Comparison of ENCODE assay signal across 12 cellular contexts in the genomic region with DNA sequence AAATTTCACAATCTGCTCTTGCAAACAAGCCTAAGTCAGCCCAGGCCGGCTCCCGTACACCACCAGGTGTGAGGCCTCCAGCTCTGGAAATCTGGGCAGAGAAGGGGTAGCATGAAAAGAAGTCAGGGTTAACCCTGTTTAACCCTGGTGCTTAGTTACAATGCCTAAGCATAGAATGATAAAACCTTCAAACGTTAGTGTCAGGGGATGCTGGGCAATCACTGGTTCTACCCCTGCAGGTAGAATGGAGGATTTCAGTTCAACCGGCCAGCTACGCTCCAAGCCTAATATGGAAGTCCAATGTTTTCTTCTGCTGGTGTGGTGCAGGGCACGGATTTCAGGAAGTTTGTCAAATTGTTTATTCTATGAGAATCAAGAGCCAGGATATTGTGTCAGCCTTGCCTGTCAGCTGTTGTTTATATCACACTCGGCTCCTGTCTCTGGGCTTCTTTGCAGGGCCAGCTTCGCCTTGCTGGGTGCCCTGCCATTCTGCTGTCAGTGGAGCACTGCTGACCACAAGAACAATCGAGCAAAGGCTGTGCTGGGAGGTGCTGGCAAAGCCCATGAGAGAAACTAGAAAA. TPM values are rescaled to one million over a fixed set of nuclear protein-coding genes. Genes with fewer than 3 reads are reported as not detected.
DNase-seq lines count a peak whose midpoint lies in the region; ATAC-seq and TF ChIP-seq lines count a peak whose summit lies in the region.
"Had no signal": no experiment of that assay in that cellular context is flagged by ENCODE, and none has a peak within 500 bp of the region (broad histone marks: within the 10 kb centered on the region; RNA-seq: fewer than 3 reads in every experiment).

No MANE protein-coding gene starts in this region.

- peaks cover 16% of the 10 kb centered on the region for H3K4me1 Mint-ChIP-seq in endodermal cell
- H3K4me1 Mint-ChIP-seq: activated CD4-positive, alpha-beta T cell treated with anti-CD3 and anti-CD28 coated beads, Interleukin-2, amount 10 ng/mL, durations not matched to agents 7 days and 5 days; activated naive CD4-positive, alpha-beta T cell treated with anti-CD3 and anti-CD28 coated beads, Interleukin-2, amount 50 U/mL, for 24 hours; stimulated activated effector memory CD8-positive, alpha-beta T cell treated with anti-CD3 and anti-CD28 coated beads, Interleukin-12 subunit alpha, Interleukin-12 subunit beta, amount 100 ng/mL, for 72 hours had no signal

- no peak overlapping the region for H3K4me3 Mint-ChIP-seq in endodermal cell
- H3K4me3 Mint-ChIP-seq: activated CD4-positive, alpha-beta T cell treated with anti-CD3 and anti-CD28 coated beads, Interleukin-2, amount 10 ng/mL, durations not matched to agents 7 days and 5 days; activated naive CD4-positive, alpha-beta T cell treated with anti-CD3 and anti-CD28 coated beads, Interleukin-2, amount 50 U/mL, for 24 hours; stimulated activated effector memory CD8-positive, alpha-beta T cell treated with anti-CD3 and anti-CD28 coated beads, Interleukin-12 subunit alpha, Interleukin-12 subunit beta, amount 100 ng/mL, for 72 hours had no signal

- peaks cover 6% of the 10 kb centered on the region for H3K4me1 ChIP-seq in endodermal cell (ENCODE audit: control insufficient read depth, insufficient read depth, low read length)
- H3K4me1 ChIP-seq in upper lobe of right lung: peaks cover 41% of the 10 kb centered on the region

- no peaks in the 10 kb centered on the region for H3K9me3 ChIP-seq in endodermal cell (ENCODE audit: control insufficient read depth, low read length)
- H3K9me3 ChIP-seq in upper lobe of right lung: no peaks in the 10 kb centered on the region

- peak; percentile 18 for DNase-seq in NCI-H748 treated with DMSO at 0.1 percent for 48 hours (lab: John Stamatoyannopoulos, UW)
- no peak for DNase-seq in endodermal cell
- peak; percentile 92 to 97 for DNase-seq in lung microvascular endothelial cell (ENCODE audit: low read depth in 2 of 2)
- peak; percentile 64 for DNase-seq in upper lobe of right lung
- no peak for DNase-seq in lower leg skin (ENCODE audit: low spot score in 2 of 2)
- no peak for DNase-seq in SW 1271 (lab: John Stamatoyannopoulos, UW)
- DNase-seq: activated CD4-positive, alpha-beta T cell treated with anti-CD3 and anti-CD28 coated beads, Interleukin-2, amount 10 ng/mL, durations not matched to agents 7 days and 5 days; mammary epithelial cell; NCI-H1436 had no signal

- TF ChIP-seq POLR2A in lower leg skin (IDR thresholded peaks at IDR 0.05): no peak

- no peak overlapping the region for H3K4me3 ChIP-seq in endodermal cell (ENCODE audit: low read length)
- no peak overlapping the region for H3K4me3 ChIP-seq in upper lobe of right lung
- no peak overlapping the region for H3K4me3 ChIP-seq in lower leg skin (ENCODE audit: low read depth, poor library complexity, severe bottlenecking)

- H3K36me3 ChIP-seq in endodermal cell (ENCODE audit: control insufficient read depth, insufficient read depth, low read length): no peaks in the 10 kb centered on the region
- no peaks in the 10 kb centered on the region for H3K36me3 ChIP-seq in upper lobe of right lung

- peaks cover 7% of the 10 kb centered on the region for H3K27me3 Mint-ChIP-seq in endodermal cell (ENCODE audit: insufficient read depth)
- H3K27me3 Mint-ChIP-seq: activated naive CD4-positive, alpha-beta T cell treated with anti-CD3 and anti-CD28 coated beads, Interleukin-2, amount 50 U/mL, for 24 hours had no signal

- H3K9me3 Mint-ChIP-seq in endodermal cell: no peaks in the 10 kb centered on the region
- H3K9me3 Mint-ChIP-seq: activated CD4-positive, alpha-beta T cell treated with anti-CD3 and anti-CD28 coated beads, Interleukin-2, amount 10 ng/mL, durations not matched to agents 7 days and 5 days; activated naive CD4-positive, alpha-beta T cell treated with anti-CD3 and anti-CD28 coated beads, Interleukin-2, amount 50 U/mL, for 24 hours; stimulated activated effector memory CD8-positive, alpha-beta T cell treated with anti-CD3 and anti-CD28 coated beads, Interleukin-12 subunit alpha, Interleukin-12 subunit beta, amount 100 ng/mL, for 72 hours had no signal

- H3K27me3 ChIP-seq in endodermal cell (ENCODE audit: control insufficient read depth, insufficient read depth, low read length, poor library complexity, severe bottlenecking) (no peaks in the 10 kb centered on the region), upper lobe of right lung (no peaks in the 10 kb centered on the region)

- H3K36me3 Mint-ChIP-seq in endodermal cell (ENCODE audit: low read depth): no peaks in the 10 kb centered on the region
- H3K36me3 Mint-ChIP-seq: activated naive CD4-positive, alpha-beta T cell treated with anti-CD3 and anti-CD28 coated beads, Interleukin-2, amount 50 U/mL, for 24 hours; stimulated activated effector memory CD8-positive, alpha-beta T cell treated with anti-CD3 and anti-CD28 coated beads, Interleukin-12 subunit alpha, Interleukin-12 subunit beta, amount 100 ng/mL, for 72 hours had no signal

- H3K27ac Mint-ChIP-seq in endodermal cell: no peak overlapping the region
- H3K27ac Mint-ChIP-seq: activated CD4-positive, alpha-beta T cell treated with anti-CD3 and anti-CD28 coated beads, Interleukin-2, amount 10 ng/mL, durations not matched to agents 7 days and 5 days; activated naive CD4-positive, alpha-beta T cell treated with anti-CD3 and anti-CD28 coated beads, Interleukin-2, amount 50 U/mL, for 24 hours; stimulated activated effector memory CD8-positive, alpha-beta T cell treated with anti-CD3 and anti-CD28 coated beads, Interleukin-12 subunit alpha, Interleukin-12 subunit beta, amount 100 ng/mL, for 72 hours had no signal

- H3K27ac ChIP-seq in endodermal cell (ENCODE audit: low read depth, low read length) (no peak overlapping the region), upper lobe of right lung (peak overlapping the region; percentile 71)

- intact Hi-C loops in upper lobe of right lung (cut with DNase I): no loop called here
- intact Hi-C loops in lower leg skin (cut with DNase I; ENCODE audit: low total_unique reads): no loop called here

- WGBS in endodermal cell (ENCODE audit: insufficient coverage in 1 of 2, insufficient read length in 1 of 2), 2 experiments: 88% methylated on average over 7 to 9 of the region's 9 CpGs
- 54 to 62% methylated on average over 9 of the region's 9 CpGs for WGBS in lower leg skin, 2 donors

- peak; percentile 84 for ATAC-seq in upper lobe of right lung
- no peak for ATAC-seq in GM19395 (IDR thresholded peaks at IDR 0.05; ENCODE audit: unreplicated experiment)
- ATAC-seq: stimulated activated effector memory CD8-positive, alpha-beta T cell treated with anti-CD3 and anti-CD28 coated beads, Interleukin-12 subunit alpha, Interleukin-12 subunit beta, amount 100 ng/mL, for 72 hours had no signal

- peak; percentile 66 for TF ChIP-seq CTCF in endodermal cell (conservative IDR thresholded peaks at IDR 0.05)
- TF ChIP-seq CTCF in upper lobe of right lung (IDR thresholded peaks at IDR 0.05): peak; percentile 32
- no peak for TF ChIP-seq CTCF in lower leg skin (IDR thresholded peaks at IDR 0.05)

- no peak overlapping the region for H3K9ac ChIP-seq in endodermal cell (ENCODE audit: extremely low read depth, low read length, poor library complexity, severe bottlenecking)

RNA-seq across cellular contexts. Expression of a gene that starts 20.2 kb away (rescaled TPM):
- under 1 TPM in 1 of 2 donors, not detected in 1; 0.04 TPM for total RNA-seq in endodermal cell
- polyA plus RNA-seq in endodermal cell (2013, experiment 1 of 2): 0.07 TPM
- polyA plus RNA-seq in endodermal cell (2013, experiment 2 of 2): 0.04 TPM
- 20.8 and 129 TPM in 2 replicates for total RNA-seq in lung microvascular endothelial cell
- 160 TPM for total RNA-seq in upper lobe of right lung
- 10 to 100 TPM; 12.6 to 44.3 (median 18.2) TPM for total RNA-seq in lower leg skin
- total RNA-seq: mammary epithelial cell had no signal
- polyA plus RNA-seq: mammary epithelial cell had no signal

RNA-seq across cellular contexts. Expression of a gene that starts 56.9 kb away (rescaled TPM):
- total RNA-seq in endodermal cell: 1 to 10 TPM; 1.2 to 2.0 TPM
- polyA plus RNA-seq in endodermal cell (2013, experiment 1 of 2): 0.68 TPM
- polyA plus RNA-seq in endodermal cell (2013, experiment 2 of 2): 0.75 TPM
- 3.2 and 9.2 TPM in 2 replicates for total RNA-seq in lung microvascular endothelial cell
- total RNA-seq in upper lobe of right lung: 104 TPM
- total RNA-seq in lower leg skin: 100 to 1,000 TPM; 144 to 213 (median 178) TPM
- total RNA-seq: activated CD4-positive, alpha-beta T cell treated with anti-CD3 and anti-CD28 coated beads, Interleukin-2, amount 10 ng/mL, durations not matched to agents 7 days and 5 days had no signal

Comparison
In these comparisons a context has a peak if more than half of its experiments do, and no peak if none do; other contexts are left out.
1. DNase-seq: peak in NCI-H748 treated with DMSO at 0.1 percent for 48 hours (single experiment), lung microvascular endothelial cell (2 of 2) and upper lobe of right lung (single experiment); none in endodermal cell (single experiment), lower leg skin (0 of 2) and SW 1271 (0 of 2).
2. CTCF ChIP-seq: peak in endodermal cell (single experiment) and upper lobe of right lung (single experiment); none in lower leg skin (0 of 3).
3. RNA of a gene that starts 20.2 kb away (total RNA-seq): 160 TPM in upper lobe of right lung (single experiment), 12.6 to 44.3 TPM in lower leg skin and 20.8 to 129 TPM in lung microvascular endothelial cell; 0.04 TPM in endodermal cell; every median in the first group is over 10 times any median in the second.
4. RNA of a gene that starts 56.9 kb away (total RNA-seq): 144 to 213 TPM in lower leg skin and 104 TPM in upper lobe of right lung (single experiment); 3.2 to 9.2 TPM in lung microvascular endothelial cell and 1.2 to 2.0 TPM in endodermal cell; every median in the first group is over 10 times any median in the second.